ENCODE assay signal across 8 cellular contexts in genomic region chr11:66976048-66976467, GRCh38. TPM values are rescaled to one million over a fixed set of nuclear protein-coding genes. Genes with fewer than 3 reads are reported as not detected.
DNase-seq lines count a peak whose midpoint lies in the region; ATAC-seq and TF ChIP-seq lines count a peak whose summit lies in the region.

No MANE protein-coding gene starts in this region.

- no peaks in the 10 kb centered on the region for H3K27me3 ChIP-seq in RWPE2 (ENCODE audit: insufficient read depth, poor library complexity, severe bottlenecking)

- H3K36me3 Mint-ChIP-seq in activated CD4-positive, alpha-beta T cell treated with anti-CD3 and anti-CD28 coated beads, Interleukin-2, amount 10 ng/mL, durations not matched to agents 24 days and 14 days (ENCODE audit: low read depth), result no peaks in the 10 kb centered on the region

- H3K9me3 Mint-ChIP-seq in activated CD4-positive, alpha-beta T cell treated with anti-CD3 and anti-CD28 coated beads, Interleukin-2, amount 10 ng/mL, durations not matched to agents 24 days and 14 days, result no peaks in the 10 kb centered on the region

- peaks cover 2% of the 10 kb centered on the region for H3K4me1 Mint-ChIP-seq in activated CD4-positive, alpha-beta T cell treated with anti-CD3 and anti-CD28 coated beads, Interleukin-2, amount 10 ng/mL, durations not matched to agents 24 days and 14 days

- peaks cover 20% of the 10 kb centered on the region for H3K4me1 ChIP-seq in RWPE2 (ENCODE audit: insufficient read depth, poor library complexity, severe bottlenecking)

- no peaks in the 10 kb centered on the region for H3K36me3 ChIP-seq in RWPE2 (ENCODE audit: low read depth)

- peak; percentile 72 for TF ChIP-seq CTCF in RWPE2 (IDR thresholded peaks at IDR 0.05; ENCODE audit: poor library complexity, severe bottlenecking)
- TF ChIP-seq CTCF in foreskin fibroblast (IDR thresholded peaks at IDR 0.05; ENCODE audit: low read depth, low read length), result peak; percentile 73

- H3K4me3 Mint-ChIP-seq in activated CD4-positive, alpha-beta T cell treated with anti-CD3 and anti-CD28 coated beads, Interleukin-2, amount 10 ng/mL, durations not matched to agents 24 days and 14 days, result no peak overlapping the region

- ATAC-seq in RWPE2 (ENCODE audit: low read depth), result 0 out of 3 replicates have a peak, but pooled peaks have one; percentile 39
- no peak for ATAC-seq in stimulated activated naive CD8-positive, alpha-beta T cell treated with anti-CD3 and anti-CD28 coated beads, Interleukin-15, Interleukin-2, amounts not matched to agents 100 U/mL and 50 U/mL, for 24 hours

- H3K27me3 Mint-ChIP-seq in activated CD4-positive, alpha-beta T cell treated with anti-CD3 and anti-CD28 coated beads, Interleukin-2, amount 10 ng/mL, durations not matched to agents 24 days and 14 days, result peaks cover 2% of the 10 kb centered on the region

- peaks cover 5% of the 10 kb centered on the region for H3K9me3 ChIP-seq in RWPE2 (ENCODE audit: severe bottlenecking)

- peak; percentile 65 for DNase-seq in activated CD4-positive, alpha-beta T cell treated with anti-CD3 and anti-CD28 coated beads, Interleukin-2, amount 10 ng/mL, durations not matched to agents 24 days and 14 days
- no peak for DNase-seq in activated CD4-positive, alpha-beta T cell treated with anti-CD3 and anti-CD28 coated beads, Interleukin-2, amount 50 U/mL, for 1 hour
- DNase-seq in RWPE2 (ENCODE audit: low spot score) (no peak), foreskin fibroblast (peak in 1 of 2 donors; percentile 26), UCSD-AML1 (lab: John Stamatoyannopoulos, UW; ENCODE audit: unreplicated experiment) (no peak), superior temporal gyrus (ENCODE audit: extremely low spot score) (no peak), NCI-H345 (lab: John Stamatoyannopoulos, UW) (no peak)
- peak; percentile 48 for DNase-seq in stimulated activated naive CD8-positive, alpha-beta T cell treated with anti-CD3 and anti-CD28 coated beads, Interleukin-15, Interleukin-2, amounts not matched to agents 100 U/mL and 50 U/mL, for 24 hours

- no peak overlapping the region for H3K4me3 ChIP-seq in RWPE2 (ENCODE audit: severe bottlenecking)
- H3K4me3 ChIP-seq in foreskin fibroblast (ENCODE audit: low read depth in 1 of 2, low read length in 2 of 2), result no peak overlapping the region

- intact Hi-C loops in activated CD4-positive, alpha-beta T cell treated with anti-CD3 and anti-CD28 coated beads, Interleukin-2, amount 10 ng/mL, durations not matched to agents 24 days and 14 days (cut with micrococcal nuclease), result loop anchor here (10.0 kb wide), 1 partner anchor 91 kb away; no protein-coding TSS in a partner anchor

- H3K27ac ChIP-seq in RWPE2 (ENCODE audit: poor library complexity, severe bottlenecking), result no peak overlapping the region

- H3K27ac Mint-ChIP-seq in activated CD4-positive, alpha-beta T cell treated with anti-CD3 and anti-CD28 coated beads, Interleukin-2, amount 10 ng/mL, durations not matched to agents 24 days and 14 days, result no peak overlapping the region

RNA-seq across cellular contexts. Expression of gene C11orf86, which starts 1.0 kb away (rescaled TPM):
- not detected in 2 replicates for total RNA-seq in activated CD4-positive, alpha-beta T cell treated with anti-CD3 and anti-CD28 coated beads, Interleukin-2, amount 10 ng/mL, durations not matched to agents 24 days and 14 days

RNA-seq across cellular contexts. Expression of gene PC, which starts 17.9 kb away (rescaled TPM):
- 13.1 and 15.7 TPM in 2 replicates for total RNA-seq in activated CD4-positive, alpha-beta T cell treated with anti-CD3 and anti-CD28 coated beads, Interleukin-2, amount 10 ng/mL, durations not matched to agents 24 days and 14 days

RNA-seq across cellular contexts. Expression of gene SYT12, which starts 46.9 kb away (rescaled TPM):
- total RNA-seq in activated CD4-positive, alpha-beta T cell treated with anti-CD3 and anti-CD28 coated beads, Interleukin-2, amount 10 ng/mL, durations not matched to agents 24 days and 14 days, result not detected in 2 replicates

Comparison
In these comparisons a context has a peak if more than half of its experiments do, and no peak if none do; other contexts are left out.
1. DNase-seq: peak in activated CD4-positive, alpha-beta T cell treated with anti-CD3 and anti-CD28 coated beads, Interleukin-2, amount 10 ng/mL, durations not matched to agents 24 days and 14 days (single experiment) and stimulated activated naive CD8-positive, alpha-beta T cell treated with anti-CD3 and anti-CD28 coated beads, Interleukin-15, Interleukin-2, amounts not matched to agents 100 U/mL and 50 U/mL, for 24 hours (single experiment); none in activated CD4-positive, alpha-beta T cell treated with anti-CD3 and anti-CD28 coated beads, Interleukin-2, amount 50 U/mL, for 1 hour (single experiment), RWPE2 (single experiment), UCSD-AML1 (single experiment), superior temporal gyrus (single experiment) and NCI-H345 (single experiment).